21 cellular contexts compared by ENCODE assay signal in genomic region chr20:45958593-45958992, GRCh38. TPM values are rescaled to one million over a fixed set of nuclear protein-coding genes. Genes with fewer than 3 reads are reported as not detected.
DNase-seq lines count a peak whose midpoint lies in the region; ATAC-seq and TF ChIP-seq lines count a peak whose summit lies in the region.
"Had no signal": no experiment of that assay in that cellular context is flagged by ENCODE, and none has a peak within 500 bp of the region (broad histone marks: within the 10 kb centered on the region; RNA-seq: fewer than 3 reads in every experiment).

No MANE protein-coding gene starts in this region.

- H3K27me3 ChIP-seq in trophoblast cell (ENCODE audit: insufficient read depth, low read length), result no peaks in the 10 kb centered on the region
- H3K27me3 ChIP-seq in body of pancreas, result no peaks in the 10 kb centered on the region
- H3K27me3 ChIP-seq: BLaER1 had no signal

- no CpG with 5 or more reads among the region's 4 CpGs for WGBS in trophoblast cell (ENCODE audit: extremely low coverage, insufficient coverage, insufficient read length)
- WGBS in body of pancreas, 2 donors, result 97 to 98% methylated on average over 4 of the region's 4 CpGs

- TF ChIP-seq POLR2A in body of pancreas (IDR thresholded peaks at IDR 0.05), result no peak

- no peak for TF ChIP-seq CTCF in natural killer cell (IDR thresholded peaks at IDR 0.05)
- TF ChIP-seq CTCF in body of pancreas (IDR thresholded peaks at IDR 0.05), result no peak

- H2AK5ac ChIP-seq in trophoblast cell (ENCODE audit: low read length), result no peak overlapping the region

- no peak overlapping the region for H2AFZ ChIP-seq in trophoblast cell (ENCODE audit: insufficient read depth, low read length, poor library complexity)
- H2AFZ ChIP-seq: GM23338 had no signal

- no peaks in the 10 kb centered on the region for H3K79me1 ChIP-seq in trophoblast cell (ENCODE audit: low read length)

- no peaks in the 10 kb centered on the region for H3K79me2 ChIP-seq in trophoblast cell (ENCODE audit: control insufficient read depth, insufficient read depth, low read length, poor library complexity)

- no peak overlapping the region for H3K18ac ChIP-seq in trophoblast cell (ENCODE audit: low read length)

- peak overlapping the region; percentile 17 for H3K23ac ChIP-seq in trophoblast cell (ENCODE audit: low read length)

- no peak overlapping the region for H3K14ac ChIP-seq in trophoblast cell (ENCODE audit: low read length)

- no peak overlapping the region for H3K4ac ChIP-seq in trophoblast cell (ENCODE audit: low read depth, low read length)

- H3K36me3 Mint-ChIP-seq in natural killer cell, result peaks cover 6% of the 10 kb centered on the region
- H3K36me3 Mint-ChIP-seq in natural killer cell treated with Interleukin-12 subunit alpha and Interleukin-12 subunit beta and Interleukin-15 and Interleukin-18, amount 100 ng/mL, for 72 hours, result peaks cover 4% of the 10 kb centered on the region
- H3K36me3 Mint-ChIP-seq in activated T-helper 17 cell treated with anti-CD3 and anti-CD28 coated beads, Interleukin-2, amount 50 U/mL, for 72 hours (ENCODE audit: low read depth), result peaks cover 99% of the 10 kb centered on the region

- no peak overlapping the region for H3K4me2 ChIP-seq in trophoblast cell (ENCODE audit: low read length)
- H3K4me2 ChIP-seq: BLaER1, GM23338 had no signal

- H3K4me3 ChIP-seq in trophoblast cell (ENCODE audit: low read depth, low read length), result no peak overlapping the region
- no peak overlapping the region for H3K4me3 ChIP-seq in body of pancreas
- H3K4me3 ChIP-seq: BLaER1, GM12878, GM23338 had no signal

- no peaks in the 10 kb centered on the region for H3K9me3 Mint-ChIP-seq in natural killer cell
- no peaks in the 10 kb centered on the region for H3K9me3 Mint-ChIP-seq in natural killer cell treated with Interleukin-12 subunit alpha and Interleukin-12 subunit beta and Interleukin-15 and Interleukin-18, amount 100 ng/mL, for 72 hours
- no peaks in the 10 kb centered on the region for H3K9me3 Mint-ChIP-seq in activated T-helper 17 cell treated with anti-CD3 and anti-CD28 coated beads, Interleukin-2, amount 50 U/mL, for 72 hours
- H3K9me3 Mint-ChIP-seq: CD8-positive, alpha-beta T cell; GM23338 had no signal

- DNase-seq in natural killer cell (no peak), trophoblast cell (no peak), body of pancreas (no peak), caudate nucleus (lab: John Stamatoyannopoulos, UW) (no peak)
- no peak for DNase-seq in natural killer cell treated with Interleukin-12 subunit alpha and Interleukin-12 subunit beta and Interleukin-15 and Interleukin-18, amount 100 ng/mL, for 72 hours (ENCODE audit: low spot score)
- DNase-seq: Calu3; CD8-positive, alpha-beta T cell; KG1; MV-4-11; NCI-H1417; NCI-H187; NCI-H2227 treated with DMSO at 0.1 percent for 48 hours; NCI-H524; NCI-H82; OCI-M1 had no signal

- H3K27ac ChIP-seq in trophoblast cell (ENCODE audit: low read depth, low read length) (no peak overlapping the region), body of pancreas (no peak overlapping the region), caudate nucleus (ENCODE audit: low read depth, low read length) (no peak overlapping the region)
- H3K27ac ChIP-seq: BLaER1 had no signal

- intact Hi-C loops in natural killer cell (cut with micrococcal nuclease), result no loop called here
- intact Hi-C loops in body of pancreas (cut with DNase I), result no loop called here

- no peaks in the 10 kb centered on the region for H3K4me1 ChIP-seq in trophoblast cell (ENCODE audit: control insufficient read depth in 1 of 2, insufficient read depth in 2 of 2, low read length in 2 of 2)
- no peaks in the 10 kb centered on the region for H3K4me1 ChIP-seq in body of pancreas

- no peak overlapping the region for H2BK120ac ChIP-seq in trophoblast cell (ENCODE audit: insufficient read depth, low read length, poor library complexity)

- no peak overlapping the region for H4K12ac ChIP-seq in trophoblast cell (ENCODE audit: low read depth, low read length)

- ATAC-seq in natural killer cell (no peak), HG02938 (IDR thresholded peaks at IDR 0.05; ENCODE audit: unreplicated experiment) (no peak), body of pancreas (no peak)
- ATAC-seq in natural killer cell treated with Interleukin-12 subunit alpha and Interleukin-12 subunit beta and Interleukin-15 and Interleukin-18, amount 100 ng/mL, for 72 hours, result no peak
- no peak for ATAC-seq in activated T-helper 17 cell treated with anti-CD3 and anti-CD28 coated beads, Interleukin-2, amount 50 U/mL, for 72 hours (replicated peaks)
- ATAC-seq: CD8-positive, alpha-beta T cell; GM12878; GM23338; HCT116 had no signal

- peaks cover 10% of the 10 kb centered on the region for H3K9me3 ChIP-seq in trophoblast cell (ENCODE audit: insufficient read depth, low read depth, low read length)
- no peaks in the 10 kb centered on the region for H3K9me3 ChIP-seq in body of pancreas
- H3K9me3 ChIP-seq: BLaER1 had no signal

- no peak overlapping the region for H3K4me3 Mint-ChIP-seq in natural killer cell
- H3K4me3 Mint-ChIP-seq in natural killer cell treated with Interleukin-12 subunit alpha and Interleukin-12 subunit beta and Interleukin-15 and Interleukin-18, amount 100 ng/mL, for 72 hours, result no peak overlapping the region
- H3K4me3 Mint-ChIP-seq in activated T-helper 17 cell treated with anti-CD3 and anti-CD28 coated beads, Interleukin-2, amount 50 U/mL, for 72 hours, result no peak overlapping the region
- H3K4me3 Mint-ChIP-seq: CD8-positive, alpha-beta T cell; GM23338 had no signal

- peaks cover 0 to 6% of the 10 kb centered on the region in 2 donors for H3K4me1 Mint-ChIP-seq in natural killer cell
- H3K4me1 Mint-ChIP-seq in natural killer cell treated with Interleukin-12 subunit alpha and Interleukin-12 subunit beta and Interleukin-15 and Interleukin-18, amount 100 ng/mL, for 72 hours (ENCODE audit: low read depth in 2 of 2), result no peaks in the 10 kb centered on the region
- peaks cover 4% of the 10 kb centered on the region for H3K4me1 Mint-ChIP-seq in activated T-helper 17 cell treated with anti-CD3 and anti-CD28 coated beads, Interleukin-2, amount 50 U/mL, for 72 hours

- H4K91ac ChIP-seq in trophoblast cell (ENCODE audit: low read depth, low read length), result no peak overlapping the region

- no peak overlapping the region for H2BK5ac ChIP-seq in trophoblast cell (ENCODE audit: low read depth, low read length, poor library complexity)

- H3K36me3 ChIP-seq in trophoblast cell (ENCODE audit: control insufficient read depth in 1 of 2, insufficient read depth in 2 of 2, low read length in 2 of 2), result peaks cover 63 to 67% of the 10 kb centered on the region in 2 experiments
- peaks cover 18 to 45% of the 10 kb centered on the region in 2 donors for H3K36me3 ChIP-seq in body of pancreas (replicated peaks in 1 of 2; ENCODE audit: insufficient read depth in 1 of 2, low read depth in 2 of 2)

- H4K8ac ChIP-seq in trophoblast cell (ENCODE audit: low read depth, low read length), result no peak overlapping the region

- H3K27ac Mint-ChIP-seq in natural killer cell, result peak overlapping the region; percentile 36 to 53
- H3K27ac Mint-ChIP-seq in natural killer cell treated with Interleukin-12 subunit alpha and Interleukin-12 subunit beta and Interleukin-15 and Interleukin-18, amount 100 ng/mL, for 72 hours, result no peak overlapping the region
- H3K27ac Mint-ChIP-seq in activated T-helper 17 cell treated with anti-CD3 and anti-CD28 coated beads, Interleukin-2, amount 50 U/mL, for 72 hours, result peak overlapping the region; percentile 62
- H3K27ac Mint-ChIP-seq: CD8-positive, alpha-beta T cell; GM23338 had no signal

- H3K9ac ChIP-seq in trophoblast cell (ENCODE audit: low read length), result no peak overlapping the region
- H3K9ac ChIP-seq: BLaER1 had no signal

- H3K27me3 Mint-ChIP-seq in natural killer cell (ENCODE audit: low read depth in 2 of 2), result no peaks in the 10 kb centered on the region
- H3K27me3 Mint-ChIP-seq in natural killer cell treated with Interleukin-12 subunit alpha and Interleukin-12 subunit beta and Interleukin-15 and Interleukin-18, amount 100 ng/mL, for 72 hours, result no peaks in the 10 kb centered on the region
- H3K27me3 Mint-ChIP-seq in activated T-helper 17 cell treated with anti-CD3 and anti-CD28 coated beads, Interleukin-2, amount 50 U/mL, for 72 hours, result no peaks in the 10 kb centered on the region

- H2BK12ac ChIP-seq in trophoblast cell (ENCODE audit: low read length), result no peak overlapping the region

RNA-seq across cellular contexts. Expression of gene ZNF335, which starts 13.4 kb away (rescaled TPM):
- total RNA-seq in natural killer cell (100 to 1,000 TPM; 101 to 119 (median 102) TPM), body of pancreas (10 to 100 TPM; 21.8 to 41.9 TPM)
- 10 to 100 TPM; 44.4 to 62.6 TPM for total RNA-seq in natural killer cell treated with Interleukin-12 subunit alpha and Interleukin-12 subunit beta and Interleukin-15 and Interleukin-18, amount 100 ng/mL, for 72 hours
- total RNA-seq in activated T-helper 17 cell treated with anti-CD3 and anti-CD28 coated beads, Interleukin-2, amount 50 U/mL, for 72 hours, result 10 to 100 TPM; 46.0 to 53.9 TPM
- polyA plus RNA-seq in trophoblast cell (2013), result 15.7 and 15.8 TPM in 2 replicates

RNA-seq across cellular contexts. Expression of gene PCIF1, which starts 24.1 kb away (rescaled TPM):
- total RNA-seq in natural killer cell, result 10 to 100 TPM; 72.0 to 85.1 (median 73.3) TPM
- total RNA-seq in natural killer cell treated with Interleukin-12 subunit alpha and Interleukin-12 subunit beta and Interleukin-15 and Interleukin-18, amount 100 ng/mL, for 72 hours, result 10 to 100 TPM; 33.7 to 41.1 TPM
- total RNA-seq in activated T-helper 17 cell treated with anti-CD3 and anti-CD28 coated beads, Interleukin-2, amount 50 U/mL, for 72 hours, result 10 to 100 TPM; 33.1 to 34.3 TPM
- 17.6 and 18.6 TPM in 2 replicates for polyA plus RNA-seq in trophoblast cell (2013)
- total RNA-seq in body of pancreas, result 10 to 100 TPM; 20.2 to 28.7 TPM

RNA-seq across cellular contexts. Expression of gene PLTP, which starts 46.6 kb away (rescaled TPM):
- total RNA-seq in natural killer cell, result 1 to 10 TPM in 2 of 3 donors, under 1 TPM in 1; 0.63 to 3.5 (median 3.2) TPM
- total RNA-seq in natural killer cell treated with Interleukin-12 subunit alpha and Interleukin-12 subunit beta and Interleukin-15 and Interleukin-18, amount 100 ng/mL, for 72 hours, result 1 to 10 TPM; 3.0 to 8.8 TPM
- total RNA-seq in activated T-helper 17 cell treated with anti-CD3 and anti-CD28 coated beads, Interleukin-2, amount 50 U/mL, for 72 hours, result 10 to 100 TPM in 1 of 2 donors, 1 to 10 TPM in 1; 6.6 to 12.1 TPM
- 39.7 and 41.3 TPM in 2 replicates for polyA plus RNA-seq in trophoblast cell (2013)
- total RNA-seq in body of pancreas, result 100 to 1,000 TPM; 109 to 198 TPM
- total RNA-seq: CD8-positive, alpha-beta T cell had no signal

RNA-seq across cellular contexts. Expression of gene MMP9, which starts 50.1 kb away (rescaled TPM):
- total RNA-seq in natural killer cell, result 1 to 10 TPM; 2.0 to 2.8 (median 2.8) TPM
- total RNA-seq in natural killer cell treated with Interleukin-12 subunit alpha and Interleukin-12 subunit beta and Interleukin-15 and Interleukin-18, amount 100 ng/mL, for 72 hours, result under 1 TPM in 1 of 2 donors, not detected in 1; 0.17 TPM
- not detected for total RNA-seq in activated T-helper 17 cell treated with anti-CD3 and anti-CD28 coated beads, Interleukin-2, amount 50 U/mL, for 72 hours
- polyA plus RNA-seq in trophoblast cell (2013), result 68.2 and 72.5 TPM in 2 replicates
- total RNA-seq in body of pancreas, result under 1 TPM in 1 of 2 donors, not detected in 1; 0.26 TPM
- total RNA-seq: Calu3 had no signal

Comparison
In these comparisons a context has a peak if more than half of its experiments do, and no peak if none do; other contexts are left out.
1. H3K27ac Mint-ChIP-seq: peak in natural killer cell (2 of 2) and activated T-helper 17 cell treated with anti-CD3 and anti-CD28 coated beads, Interleukin-2, amount 50 U/mL, for 72 hours (single experiment); none in natural killer cell treated with Interleukin-12 subunit alpha and Interleukin-12 subunit beta and Interleukin-15 and Interleukin-18, amount 100 ng/mL, for 72 hours (0 of 2).
2. RNA of gene PLTP, which starts 46.6 kb away (total RNA-seq): 109 to 198 TPM in body of pancreas; 6.6 to 12.1 TPM in activated T-helper 17 cell treated with anti-CD3 and anti-CD28 coated beads, Interleukin-2, amount 50 U/mL, for 72 hours, 3.0 to 8.8 TPM in natural killer cell treated with Interleukin-12 subunit alpha and Interleukin-12 subunit beta and Interleukin-15 and Interleukin-18, amount 100 ng/mL, for 72 hours and 0.63 to 3.5 TPM in natural killer cell; every median in the first group is over 4 times any median in the second.